In the genomic region with DNA sequence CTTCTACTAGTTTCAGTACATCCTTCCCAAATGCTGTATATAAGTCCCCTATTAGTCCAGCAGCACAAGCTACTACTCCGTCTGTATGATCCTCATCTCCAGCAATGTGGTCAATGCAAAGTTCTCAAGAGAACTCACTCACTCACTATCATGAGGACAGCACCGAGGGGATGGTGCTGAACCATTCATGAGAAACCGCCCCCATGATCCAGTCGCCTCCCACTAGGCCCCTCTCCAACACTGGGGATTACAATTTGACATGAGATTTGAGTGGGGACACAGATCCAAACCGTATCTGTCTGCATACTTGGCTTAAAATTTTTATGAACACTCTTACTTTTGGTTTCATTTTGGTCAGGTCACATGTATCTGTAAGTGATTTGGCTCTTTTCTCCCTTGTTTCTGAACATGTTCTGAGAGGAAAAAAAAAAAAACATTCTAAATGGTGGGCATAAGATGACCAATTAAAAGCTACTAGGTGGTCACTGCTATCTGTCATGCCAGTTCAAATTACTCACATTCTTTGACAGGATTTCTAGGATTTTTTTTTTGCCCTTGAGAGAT, we compare ENCODE assay signal across 8 cellular contexts.
DNase-seq lines count a peak whose midpoint lies in the region; ATAC-seq and TF ChIP-seq lines count a peak whose summit lies in the region.

No MANE protein-coding gene starts in this region.

- no peaks in the 10 kb centered on the region for H3K36me3 ChIP-seq in OCI-LY1 (ENCODE audit: insufficient read depth, low read length)
- H3K36me3 ChIP-seq in neuronal stem cell (replicated peaks in 1 of 2; ENCODE audit: control insufficient read depth in 2 of 2, insufficient read depth in 2 of 2, low read length in 2 of 2), result no peaks in the 10 kb centered on the region
- no peaks in the 10 kb centered on the region for H3K36me3 ChIP-seq in Caco-2 (ENCODE audit: control insufficient read depth, insufficient read depth, low read length)

- H3K4me1 Mint-ChIP-seq in central memory CD8-positive, alpha-beta T cell, result peaks cover 9% of the 10 kb centered on the region
- H3K4me1 Mint-ChIP-seq in Caco-2 (ENCODE audit: low read depth, unreplicated experiment), result no peaks in the 10 kb centered on the region

- no peaks in the 10 kb centered on the region for H3K9me3 Mint-ChIP-seq in central memory CD8-positive, alpha-beta T cell
- peaks cover 12% of the 10 kb centered on the region for H3K9me3 Mint-ChIP-seq in Caco-2 (ENCODE audit: unreplicated experiment)

- no CpG with 5 or more reads among the region's 5 CpGs for WGBS in neuronal stem cell (ENCODE audit: extremely low coverage in 2 of 2, insufficient read length in 2 of 2, insufficient replicate concordance in 1 of 2), 2 donors

- DNase-seq in COLO829 (ENCODE audit: low spot score), result peak; percentile 25
- DNase-seq in central memory CD8-positive, alpha-beta T cell (ENCODE audit: low spot score in 2 of 2), result no peak
- DNase-seq in neuronal stem cell (ENCODE audit: low spot score), result no peak
- no peak for DNase-seq in SW480 (ENCODE audit: low spot score)
- DNase-seq in Caco-2, result no peak
- no peak for DNase-seq in cerebellum (ENCODE audit: low spot score)
- DNase-seq in stimulated activated naive CD4-positive, alpha-beta T cell treated with Interleukin-2 at 50 U/mL for 16 hours (lab: John Stamatoyannopoulos, UW), result no peak

- peaks cover 46% of the 10 kb centered on the region for H3K27me3 Mint-ChIP-seq in central memory CD8-positive, alpha-beta T cell
- no peaks in the 10 kb centered on the region for H3K27me3 Mint-ChIP-seq in Caco-2 (ENCODE audit: insufficient read depth, unreplicated experiment)

- H3K79me1 ChIP-seq in neuronal stem cell (ENCODE audit: low read depth, low read length), result no peaks in the 10 kb centered on the region

- ATAC-seq in central memory CD8-positive, alpha-beta T cell (replicated peaks; ENCODE audit: extremely low read depth, poor library complexity, severe bottlenecking), result no peak

- H2BK5ac ChIP-seq in neuronal stem cell (ENCODE audit: low read length), result no peak overlapping the region

- H3K4ac ChIP-seq in neuronal stem cell (ENCODE audit: low read length), result no peak overlapping the region

- H2BK120ac ChIP-seq in neuronal stem cell (ENCODE audit: low read depth, low read length), result no peak overlapping the region

- BruUV-seq in Caco-2 (replicated peaks; lab: Mats Ljungman, UMichigan), result no TSS peak

- no peak overlapping the region for H2AFZ ChIP-seq in OCI-LY1 (ENCODE audit: low read length)
- peak overlapping the region; percentile 61 for H2AFZ ChIP-seq in neuronal stem cell (ENCODE audit: low read length)

- no peaks in the 10 kb centered on the region for H3F3A ChIP-seq in OCI-LY1 (ENCODE audit: insufficient read depth, low read length)

- H3K79me2 ChIP-seq in OCI-LY1 (ENCODE audit: insufficient read depth, low read length), result no peaks in the 10 kb centered on the region

- H3K9ac ChIP-seq in OCI-LY1 (ENCODE audit: low read length) (no peak overlapping the region), neuronal stem cell (ENCODE audit: low read depth, low read length, poor library complexity) (no peak overlapping the region)

- H3K4me1 ChIP-seq in OCI-LY1 (ENCODE audit: insufficient read depth, low read length, severe bottlenecking) (no peaks in the 10 kb centered on the region), neuronal stem cell (ENCODE audit: control insufficient read depth in 2 of 2, insufficient read depth in 1 of 2, low read depth in 1 of 2, low read length in 2 of 2) (peaks cover 2% of the 10 kb centered on the region in 2 donors), Caco-2 (no peaks in the 10 kb centered on the region)

- H2AK5ac ChIP-seq in neuronal stem cell (ENCODE audit: low read depth, low read length), result no peak overlapping the region

- H3K4me3 ChIP-seq in OCI-LY1 (ENCODE audit: low read depth, low read length, poor library complexity, severe bottlenecking), result peak overlapping the region; percentile 41
- H3K4me3 ChIP-seq in neuronal stem cell (ENCODE audit: low read length in 2 of 2), result no peak overlapping the region
- no peak overlapping the region for H3K4me3 ChIP-seq in Caco-2 (ENCODE audit: low read depth, low read length)

- H3K27ac ChIP-seq in OCI-LY1 (ENCODE audit: low read depth, low read length, poor library complexity, severe bottlenecking), result no peak overlapping the region
- no peak overlapping the region for H3K27ac ChIP-seq in neuronal stem cell (replicated peaks; ENCODE audit: low read length)

- no peak overlapping the region for H3K18ac ChIP-seq in neuronal stem cell (ENCODE audit: low read length)

- no peak overlapping the region for H3K14ac ChIP-seq in neuronal stem cell (ENCODE audit: low read length)

- no peak overlapping the region for H2BK15ac ChIP-seq in neuronal stem cell (ENCODE audit: low read length)

- CTCF ChIA-PET in Caco-2 (lab: Charles Lee), result no interaction called here

- no peak overlapping the region for H4K91ac ChIP-seq in neuronal stem cell (ENCODE audit: low read depth, low read length, poor library complexity)

- H3K9me3 ChIP-seq in OCI-LY1 (ENCODE audit: low read length), result peaks cover 8% of the 10 kb centered on the region
- H3K9me3 ChIP-seq in neuronal stem cell (replicated peaks in 1 of 2; ENCODE audit: control insufficient read depth in 2 of 2, insufficient read depth in 1 of 2, low read depth in 1 of 2, low read length in 2 of 2), result no peaks in the 10 kb centered on the region
- peaks cover 15% of the 10 kb centered on the region; the same call in 1 of the 2 replicates for H3K9me3 ChIP-seq in Caco-2

- H3K23ac ChIP-seq in neuronal stem cell (ENCODE audit: low read depth, low read length, poor library complexity), result no peak overlapping the region

- no peaks in the 10 kb centered on the region for H3K36me3 Mint-ChIP-seq in central memory CD8-positive, alpha-beta T cell (ENCODE audit: insufficient read depth)
- H3K36me3 Mint-ChIP-seq in Caco-2 (ENCODE audit: insufficient read depth, unreplicated experiment), result no peaks in the 10 kb centered on the region

- no peaks in the 10 kb centered on the region; the same call in 1 of the 2 replicates for H3K27me3 ChIP-seq in OCI-LY1 (ENCODE audit: insufficient read depth, low read length)
- H3K27me3 ChIP-seq in neuronal stem cell (ENCODE audit: control insufficient read depth in 3 of 3, insufficient read depth in 3 of 3, low read depth in 1 of 3, low read length in 3 of 3), result no peaks in the 10 kb centered on the region
- H3K27me3 ChIP-seq in Caco-2 (replicated peaks; ENCODE audit: control insufficient read depth, insufficient read depth, low read length), result no peaks in the 10 kb centered on the region

- H2BK12ac ChIP-seq in neuronal stem cell (ENCODE audit: low read length), result no peak overlapping the region

- intact Hi-C loops in Caco-2 (cut with micrococcal nuclease; ENCODE audit: unreplicated experiment), result no loop called here

- H3K4me3 Mint-ChIP-seq in central memory CD8-positive, alpha-beta T cell, result peak overlapping the region; percentile 53
- no peak overlapping the region for H3K4me3 Mint-ChIP-seq in Caco-2 (ENCODE audit: unreplicated experiment)

- H3K9me2 ChIP-seq in OCI-LY1 (ENCODE audit: low read depth, low read length), result no peaks in the 10 kb centered on the region

- H4K8ac ChIP-seq in neuronal stem cell (ENCODE audit: low read depth, low read length), result no peak overlapping the region

- POLR2A ChIA-PET in Caco-2 (lab: Charles Lee), result no interaction called here

- TF ChIP-seq CTCF in OCI-LY1 (IDR thresholded peaks at IDR 0.05; ENCODE audit: low read length), result no peak
- no peak for TF ChIP-seq CTCF in Caco-2 (IDR thresholded peaks at IDR 0.05; ENCODE audit: insufficient read depth in 1 of 2, low read depth in 1 of 2, low read length in 1 of 2, severe bottlenecking in 1 of 2, unreplicated experiment in 1 of 2)

- H4K20me1 ChIP-seq in OCI-LY1 (ENCODE audit: insufficient read depth, low read length), result no peaks in the 10 kb centered on the region

- H3K4me2 ChIP-seq in OCI-LY1 (ENCODE audit: low read length) (peak overlapping the region; percentile 52), neuronal stem cell (ENCODE audit: insufficient read depth, low read length, poor library complexity, severe bottlenecking) (no peak overlapping the region)

- no peak overlapping the region for H3K27ac Mint-ChIP-seq in central memory CD8-positive, alpha-beta T cell (ENCODE audit: low read depth)
- H3K27ac Mint-ChIP-seq in Caco-2 (ENCODE audit: unreplicated experiment), result no peak overlapping the region
